In genomic region chr1:16145988-16146887, GRCh38 we compare ENCODE assay signal across 1 cellular context.
TF ChIP-seq lines count a peak whose summit lies in the region.

No MANE protein-coding gene starts in this region.

TF ChIP-seq in K562, 482 proteins besides CTCF, POLR2A, EP300 and RAD21 (continued from another document and continues in another):
- TF ChIP-seq, protein P1, sequence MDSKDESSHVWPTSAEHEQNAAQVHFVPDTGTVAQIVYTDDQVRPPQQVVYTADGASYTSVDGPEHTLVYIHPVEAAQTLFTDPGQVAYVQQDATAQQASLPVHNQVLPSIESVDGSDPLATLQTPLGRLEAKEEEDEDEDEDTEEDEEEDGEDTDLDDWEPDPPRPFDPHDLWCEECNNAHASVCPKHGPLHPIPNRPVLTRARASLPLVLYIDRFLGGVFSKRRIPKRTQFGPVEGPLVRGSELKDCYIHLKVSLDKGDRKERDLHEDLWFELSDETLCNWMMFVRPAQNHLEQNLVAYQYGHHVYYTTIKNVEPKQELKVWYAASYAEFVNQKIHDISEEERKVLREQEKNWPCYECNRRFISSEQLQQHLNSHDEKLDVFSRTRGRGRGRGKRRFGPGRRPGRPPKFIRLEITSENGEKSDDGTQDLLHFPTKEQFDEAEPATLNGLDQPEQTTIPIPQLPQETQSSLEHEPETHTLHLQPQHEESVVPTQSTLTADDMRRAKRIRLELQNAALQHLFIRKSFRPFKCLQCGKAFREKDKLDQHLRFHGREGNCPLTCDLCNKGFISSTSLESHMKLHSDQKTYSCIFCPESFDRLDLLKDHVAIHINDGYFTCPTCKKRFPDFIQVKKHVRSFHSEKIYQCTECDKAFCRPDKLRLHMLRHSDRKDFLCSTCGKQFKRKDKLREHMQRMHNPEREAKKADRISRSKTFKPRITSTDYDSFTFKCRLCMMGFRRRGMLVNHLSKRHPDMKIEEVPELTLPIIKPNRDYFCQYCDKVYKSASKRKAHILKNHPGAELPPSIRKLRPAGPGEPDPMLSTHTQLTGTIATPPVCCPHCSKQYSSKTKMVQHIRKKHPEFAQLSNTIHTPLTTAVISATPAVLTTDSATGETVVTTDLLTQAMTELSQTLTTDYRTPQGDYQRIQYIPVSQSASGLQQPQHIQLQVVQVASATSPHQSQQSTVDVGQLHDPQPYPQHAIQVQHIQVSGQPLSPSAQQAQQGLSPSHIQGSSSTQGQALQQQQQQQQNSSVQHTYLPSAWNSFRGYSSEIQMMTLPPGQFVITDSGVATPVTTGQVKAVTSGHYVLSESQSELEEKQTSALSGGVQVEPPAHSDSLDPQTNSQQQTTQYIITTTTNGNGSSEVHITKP (IDR thresholded peaks at IDR 0.05; ENCODE audit: partially characterized antibody) = peak; percentile 94
- peak; percentile 52 for TF ChIP-seq SMAD1 (IDR thresholded peaks at IDR 0.05; ENCODE audit: low read depth, low read length, partially characterized antibody)
- no peak for TF ChIP-seq SMC3 (conservative IDR thresholded peaks at IDR 0.05; ENCODE audit: insufficient read depth, low read depth, low read length)
- peak; percentile 98 for TF ChIP-seq ZBTB7A (IDR thresholded peaks at IDR 0.05; ENCODE audit: borderline replicate concordance, control insufficient read depth, low read depth, low read length)
- peak in 1 of 2 experiments; percentile 33; a peak in 1 of 4 replicates for TF ChIP-seq ARNT (IDR thresholded peaks at IDR 0.05)
- TF ChIP-seq ARID1B (IDR thresholded peaks at IDR 0.05) = peak; percentile 92
- TF ChIP-seq THAP12 (CRISPR knock-in tag; IDR thresholded peaks at IDR 0.05) = no peak; the same call in 1 of the 2 replicates
- TF ChIP-seq ZNF143 (CRISPR knock-in tag; IDR thresholded peaks at IDR 0.05) = no peak
- TF ChIP-seq HNRNPK (IDR thresholded peaks at IDR 0.05; ENCODE audit: low read depth, low read length, poor library complexity, severe bottlenecking) = no peak
- no peak for TF ChIP-seq PTRF (tag; IDR thresholded peaks at IDR 0.05)
- no peak for TF ChIP-seq ZSCAN32 (CRISPR knock-in tag; IDR thresholded peaks at IDR 0.05)
- TF ChIP-seq, protein P2, sequence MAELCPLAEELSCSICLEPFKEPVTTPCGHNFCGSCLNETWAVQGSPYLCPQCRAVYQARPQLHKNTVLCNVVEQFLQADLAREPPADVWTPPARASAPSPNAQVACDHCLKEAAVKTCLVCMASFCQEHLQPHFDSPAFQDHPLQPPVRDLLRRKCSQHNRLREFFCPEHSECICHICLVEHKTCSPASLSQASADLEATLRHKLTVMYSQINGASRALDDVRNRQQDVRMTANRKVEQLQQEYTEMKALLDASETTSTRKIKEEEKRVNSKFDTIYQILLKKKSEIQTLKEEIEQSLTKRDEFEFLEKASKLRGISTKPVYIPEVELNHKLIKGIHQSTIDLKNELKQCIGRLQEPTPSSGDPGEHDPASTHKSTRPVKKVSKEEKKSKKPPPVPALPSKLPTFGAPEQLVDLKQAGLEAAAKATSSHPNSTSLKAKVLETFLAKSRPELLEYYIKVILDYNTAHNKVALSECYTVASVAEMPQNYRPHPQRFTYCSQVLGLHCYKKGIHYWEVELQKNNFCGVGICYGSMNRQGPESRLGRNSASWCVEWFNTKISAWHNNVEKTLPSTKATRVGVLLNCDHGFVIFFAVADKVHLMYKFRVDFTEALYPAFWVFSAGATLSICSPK (IDR thresholded peaks at IDR 0.05; ENCODE audit: borderline replicate concordance) = no peak
- no peak for TF ChIP-seq MCM5 (IDR thresholded peaks at IDR 0.05; ENCODE audit: low read depth)
- TF ChIP-seq USF2 (CRISPR knock-in tag; IDR thresholded peaks at IDR 0.05) = no peak
- TF ChIP-seq MAFG (tag; conservative IDR thresholded peaks at IDR 0.05) = no peak
- TF ChIP-seq FOXK2 (conservative IDR thresholded peaks at IDR 0.05 in 1 of 2, IDR thresholded peaks at IDR 0.05 in 1 of 2; ENCODE audit: low read depth in 2 of 2) = peak in 1 of 2 experiments; percentile 55; a peak in 2 of 4 replicates
- TF ChIP-seq, protein P3, sequence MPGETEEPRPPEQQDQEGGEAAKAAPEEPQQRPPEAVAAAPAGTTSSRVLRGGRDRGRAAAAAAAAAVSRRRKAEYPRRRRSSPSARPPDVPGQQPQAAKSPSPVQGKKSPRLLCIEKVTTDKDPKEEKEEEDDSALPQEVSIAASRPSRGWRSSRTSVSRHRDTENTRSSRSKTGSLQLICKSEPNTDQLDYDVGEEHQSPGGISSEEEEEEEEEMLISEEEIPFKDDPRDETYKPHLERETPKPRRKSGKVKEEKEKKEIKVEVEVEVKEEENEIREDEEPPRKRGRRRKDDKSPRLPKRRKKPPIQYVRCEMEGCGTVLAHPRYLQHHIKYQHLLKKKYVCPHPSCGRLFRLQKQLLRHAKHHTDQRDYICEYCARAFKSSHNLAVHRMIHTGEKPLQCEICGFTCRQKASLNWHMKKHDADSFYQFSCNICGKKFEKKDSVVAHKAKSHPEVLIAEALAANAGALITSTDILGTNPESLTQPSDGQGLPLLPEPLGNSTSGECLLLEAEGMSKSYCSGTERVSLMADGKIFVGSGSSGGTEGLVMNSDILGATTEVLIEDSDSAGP (CRISPR knock-in tag; IDR thresholded peaks at IDR 0.05) = no peak
- peak; percentile 44 for TF ChIP-seq KDM5B (IDR thresholded peaks at IDR 0.05; ENCODE audit: insufficient replicate concordance, low read depth, low read length)
- no peak for TF ChIP-seq ZC3H4 (CRISPR knock-in tag; IDR thresholded peaks at IDR 0.05; ENCODE audit: borderline replicate concordance)
- TF ChIP-seq NR2C2 (CRISPR knock-in tag; IDR thresholded peaks at IDR 0.05) = peak; percentile 39; the same call in 1 of the 2 replicates
- TF ChIP-seq NR2C2 (tag; IDR thresholded peaks at IDR 0.05) = no peak; the same call in 1 of the 2 replicates
- TF ChIP-seq NBN (IDR thresholded peaks at IDR 0.05; ENCODE audit: low read depth) = no peak; the same call in 1 of the 2 replicates
- no peak for TF ChIP-seq PHTF2 (CRISPR knock-in tag; IDR thresholded peaks at IDR 0.05)
- no peak for TF ChIP-seq ZNF436 (CRISPR knock-in tag; IDR thresholded peaks at IDR 0.05)
- peak in 1 of 2 experiments; percentile 44; a peak in 1 of 4 replicates for TF ChIP-seq ZMIZ1 (IDR thresholded peaks at IDR 0.05; ENCODE audit: low read depth in 2 of 2, low read length in 2 of 2)
- no peak for TF ChIP-seq MCM7 (IDR thresholded peaks at IDR 0.05)
- TF ChIP-seq RBFOX2 (IDR thresholded peaks at IDR 0.05; ENCODE audit: low read depth, low read length) = peak; percentile 81
- TF ChIP-seq, protein P4, sequence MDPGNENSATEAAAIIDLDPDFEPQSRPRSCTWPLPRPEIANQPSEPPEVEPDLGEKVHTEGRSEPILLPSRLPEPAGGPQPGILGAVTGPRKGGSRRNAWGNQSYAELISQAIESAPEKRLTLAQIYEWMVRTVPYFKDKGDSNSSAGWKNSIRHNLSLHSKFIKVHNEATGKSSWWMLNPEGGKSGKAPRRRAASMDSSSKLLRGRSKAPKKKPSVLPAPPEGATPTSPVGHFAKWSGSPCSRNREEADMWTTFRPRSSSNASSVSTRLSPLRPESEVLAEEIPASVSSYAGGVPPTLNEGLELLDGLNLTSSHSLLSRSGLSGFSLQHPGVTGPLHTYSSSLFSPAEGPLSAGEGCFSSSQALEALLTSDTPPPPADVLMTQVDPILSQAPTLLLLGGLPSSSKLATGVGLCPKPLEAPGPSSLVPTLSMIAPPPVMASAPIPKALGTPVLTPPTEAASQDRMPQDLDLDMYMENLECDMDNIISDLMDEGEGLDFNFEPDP (CRISPR knock-in tag; IDR thresholded peaks at IDR 0.05) = no peak
- TF ChIP-seq NR3C1 (CRISPR knock-in tag; IDR thresholded peaks at IDR 0.05) = no peak
- TF ChIP-seq ZNF324 (CRISPR knock-in tag; IDR thresholded peaks at IDR 0.05) = no peak
- TF ChIP-seq, protein P5, sequence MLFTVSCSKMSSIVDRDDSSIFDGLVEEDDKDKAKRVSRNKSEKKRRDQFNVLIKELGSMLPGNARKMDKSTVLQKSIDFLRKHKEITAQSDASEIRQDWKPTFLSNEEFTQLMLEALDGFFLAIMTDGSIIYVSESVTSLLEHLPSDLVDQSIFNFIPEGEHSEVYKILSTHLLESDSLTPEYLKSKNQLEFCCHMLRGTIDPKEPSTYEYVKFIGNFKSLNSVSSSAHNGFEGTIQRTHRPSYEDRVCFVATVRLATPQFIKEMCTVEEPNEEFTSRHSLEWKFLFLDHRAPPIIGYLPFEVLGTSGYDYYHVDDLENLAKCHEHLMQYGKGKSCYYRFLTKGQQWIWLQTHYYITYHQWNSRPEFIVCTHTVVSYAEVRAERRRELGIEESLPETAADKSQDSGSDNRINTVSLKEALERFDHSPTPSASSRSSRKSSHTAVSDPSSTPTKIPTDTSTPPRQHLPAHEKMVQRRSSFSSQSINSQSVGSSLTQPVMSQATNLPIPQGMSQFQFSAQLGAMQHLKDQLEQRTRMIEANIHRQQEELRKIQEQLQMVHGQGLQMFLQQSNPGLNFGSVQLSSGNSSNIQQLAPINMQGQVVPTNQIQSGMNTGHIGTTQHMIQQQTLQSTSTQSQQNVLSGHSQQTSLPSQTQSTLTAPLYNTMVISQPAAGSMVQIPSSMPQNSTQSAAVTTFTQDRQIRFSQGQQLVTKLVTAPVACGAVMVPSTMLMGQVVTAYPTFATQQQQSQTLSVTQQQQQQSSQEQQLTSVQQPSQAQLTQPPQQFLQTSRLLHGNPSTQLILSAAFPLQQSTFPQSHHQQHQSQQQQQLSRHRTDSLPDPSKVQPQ (CRISPR knock-in tag; IDR thresholded peaks at IDR 0.05; ENCODE audit: borderline replicate concordance) = no peak
- no peak; the same call in none of the 2 replicates for TF ChIP-seq BCOR (IDR thresholded peaks at IDR 0.05)
- TF ChIP-seq, protein P6, sequence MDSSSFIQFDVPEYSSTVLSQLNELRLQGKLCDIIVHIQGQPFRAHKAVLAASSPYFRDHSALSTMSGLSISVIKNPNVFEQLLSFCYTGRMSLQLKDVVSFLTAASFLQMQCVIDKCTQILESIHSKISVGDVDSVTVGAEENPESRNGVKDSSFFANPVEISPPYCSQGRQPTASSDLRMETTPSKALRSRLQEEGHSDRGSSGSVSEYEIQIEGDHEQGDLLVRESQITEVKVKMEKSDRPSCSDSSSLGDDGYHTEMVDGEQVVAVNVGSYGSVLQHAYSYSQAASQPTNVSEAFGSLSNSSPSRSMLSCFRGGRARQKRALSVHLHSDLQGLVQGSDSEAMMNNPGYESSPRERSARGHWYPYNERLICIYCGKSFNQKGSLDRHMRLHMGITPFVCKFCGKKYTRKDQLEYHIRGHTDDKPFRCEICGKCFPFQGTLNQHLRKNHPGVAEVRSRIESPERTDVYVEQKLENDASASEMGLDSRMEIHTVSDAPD (CRISPR knock-in tag; IDR thresholded peaks at IDR 0.05) = no peak
- TF ChIP-seq RBM39 (optimal IDR thresholded peaks at IDR 0.05; ENCODE audit: low read depth, low read length) = no peak
- TF ChIP-seq ETS1 (conservative IDR thresholded peaks at IDR 0.05; ENCODE audit: control insufficient read depth, low read depth, low read length) = 0 out of 2 replicates have a peak, but pooled peaks have one; percentile 65
- TF ChIP-seq SIN3B (IDR thresholded peaks at IDR 0.05; ENCODE audit: low read depth) = no peak
- TF ChIP-seq HNRNPL (IDR thresholded peaks at IDR 0.05; ENCODE audit: low read depth, low read length) = no peak
- no peak for TF ChIP-seq NFYB (IDR thresholded peaks at IDR 0.05; ENCODE audit: extremely low read depth, insufficient read length)
